In the genomic region with DNA sequence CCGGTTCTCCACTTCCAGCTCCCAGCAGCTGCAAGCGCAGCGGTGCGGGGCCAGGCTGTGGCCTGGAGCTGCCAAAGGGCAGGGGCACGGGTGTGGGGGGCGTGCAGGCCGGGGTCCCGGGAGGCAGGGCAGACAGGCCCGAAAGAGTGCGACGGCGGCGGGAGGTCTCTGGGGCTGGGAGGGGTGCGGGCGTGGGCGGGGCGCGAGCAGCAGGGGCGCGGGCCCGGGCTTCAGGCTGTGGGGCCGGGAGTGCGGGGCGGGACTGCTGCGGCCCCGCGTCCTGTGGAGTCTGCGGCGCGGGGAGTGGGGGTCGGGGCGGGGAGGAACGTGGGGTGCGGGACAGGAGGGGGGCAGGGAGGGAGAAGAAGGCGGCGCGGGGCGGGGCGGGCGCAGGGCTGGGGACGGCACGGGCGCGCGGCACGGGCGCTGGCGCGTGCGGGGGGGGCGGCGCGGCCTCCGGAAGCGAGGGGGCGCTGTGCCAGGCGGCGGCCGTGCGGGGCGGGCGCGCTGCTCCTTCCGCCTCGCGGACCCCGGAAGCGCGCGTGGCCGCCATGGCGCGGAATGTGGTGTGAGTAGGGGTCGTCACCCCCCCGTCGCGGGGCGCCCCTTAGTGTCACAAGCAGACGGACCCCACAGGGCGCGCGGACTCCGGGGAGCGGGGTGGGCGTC, we compare ENCODE assay signal across 8 cellular contexts. TPM values are rescaled to one million over a fixed set of nuclear protein-coding genes. Genes with fewer than 3 reads are reported as not detected.
DNase-seq lines count a peak whose midpoint lies in the region; ATAC-seq and TF ChIP-seq lines count a peak whose summit lies in the region.

A gene (plus strand): TSS at position 521 of the 669 bp plus-strand sequence. CDS start 31 bp downstream, at position 552.

- TF ChIP-seq CTCF in activated B cell treated with CpG ODN at 0.5 μM for 24 hours (IDR thresholded peaks at IDR 0.05): no peak
- TF ChIP-seq CTCF in heart right ventricle (IDR thresholded peaks at IDR 0.05): no peak

- H3K9me3 ChIP-seq in heart right ventricle: no peaks in the 10 kb centered on the region

- H3K27me3 ChIP-seq in heart right ventricle: no peaks in the 10 kb centered on the region

- no peak within 1 kb of the TSS for H3K4me3 Mint-ChIP-seq in activated B cell treated with CpG ODN at 0.5 μM for 24 hours

- DNase-seq in activated B cell treated with CpG ODN at 0.5 μM for 24 hours (no peak), heart right ventricle (peak in 1 of 2 donors; percentile 14), NCI-H2081 treated with DMSO at 0.1 percent for 48 hours (lab: John Stamatoyannopoulos, UW) (no peak), SHP77 treated with DMSO at 0.1 percent for 48 hours (lab: John Stamatoyannopoulos, UW) (no peak)
- peak in 2 of 3 experiments; percentile 23 to 29 for DNase-seq in stimulated activated CD4-positive, alpha-beta T cell treated with anti-CD3 and anti-CD28 coated beads, TNF-alpha, amount 100 ng/mL, for 4 hours (ENCODE audit: low read depth in 3 of 3)

- POLR2A ChIA-PET in activated B cell treated with CpG ODN at 0.5 μM for 24 hours (lab: Charles Lee): interaction anchor here (0.8 to 1.6 kb wide), 3 partner anchors 65 to 108 kb away, joined by 3 to 6 read pairs (median 5); a partner anchor contains a TSS

- no peak within 1 kb of the TSS for H3K4me3 ChIP-seq in heart right ventricle

- H3K27ac Mint-ChIP-seq in activated B cell treated with CpG ODN at 0.5 μM for 24 hours: no peak within 1 kb of the TSS

- H3K27ac ChIP-seq in heart right ventricle: no peak within 1 kb of the TSS

- CTCF ChIA-PET in activated B cell treated with CpG ODN at 0.5 μM for 24 hours (lab: Charles Lee): interaction anchor here (1.4 to 2.3 kb wide), 2 partner anchors 49 to 294 kb away, joined by 4 to 5 read pairs; no protein-coding TSS in a partner anchor

- intact Hi-C loops in activated B cell treated with CpG ODN at 0.5 μM for 24 hours (cut with micrococcal nuclease): no loop called here
- intact Hi-C loops in heart right ventricle (cut with DNase I): loop anchor here in 2 of 10 donors (10.0 kb wide), 1 partner anchor 52 kb away; a partner anchor contains a TSS

- H3K9me3 Mint-ChIP-seq in activated B cell treated with CpG ODN at 0.5 μM for 24 hours: no peaks in the 10 kb centered on the region

- H3K36me3 Mint-ChIP-seq in activated B cell treated with CpG ODN at 0.5 μM for 24 hours (ENCODE audit: low read depth): no peaks in the 10 kb centered on the region

- WGBS in heart right ventricle, 2 donors: 0% methylated on average over 6 of the region's 85 CpGs; no CpG with 5 or more reads in 1 of the 2 donors

- no peaks in the 10 kb centered on the region for H3K4me1 Mint-ChIP-seq in activated B cell treated with CpG ODN at 0.5 μM for 24 hours

- H3K27me3 Mint-ChIP-seq in activated B cell treated with CpG ODN at 0.5 μM for 24 hours: no peaks in the 10 kb centered on the region

- ATAC-seq in GM21576 (IDR thresholded peaks at IDR 0.05; ENCODE audit: unreplicated experiment) (peak; percentile 53), activated B cell treated with CpG ODN at 0.5 μM for 24 hours (ENCODE audit: low read depth) (peak; percentile 89), heart right ventricle (peak; percentile 1 to 74 (median 48)), GM21723 (IDR thresholded peaks at IDR 0.05; ENCODE audit: unreplicated experiment) (no peak), HG02885 (IDR thresholded peaks at IDR 0.05; ENCODE audit: poor library complexity, unreplicated experiment) (no peak)

- H3K36me3 ChIP-seq in heart right ventricle: no peaks in the 10 kb centered on the region

- peaks cover 0 to 15% (median 4%) of the 10 kb centered on the region in 9 donors for H3K4me1 ChIP-seq in heart right ventricle

RNA-seq across cellular contexts. Expression of the gene that starts here (rescaled TPM):
- total RNA-seq in activated B cell treated with CpG ODN at 0.5 μM for 24 hours: 89.8 and 95.0 TPM in 2 replicates
- total RNA-seq in heart right ventricle: 10 to 100 TPM; 45.9 to 95.8 (median 74.2) TPM
- polyA plus RNA-seq in heart right ventricle: 100 to 1,000 TPM; 225 to 356 TPM

Comparison
In these comparisons a context has a peak if more than half of its experiments do, and no peak if none do; other contexts are left out.
1. ATAC-seq: peak in GM21576 (single experiment), activated B cell treated with CpG ODN at 0.5 μM for 24 hours (single experiment) and heart right ventricle (8 of 8); none in GM21723 (single experiment) and HG02885 (single experiment).
2. DNase-seq: peak in stimulated activated CD4-positive, alpha-beta T cell treated with anti-CD3 and anti-CD28 coated beads, TNF-alpha, amount 100 ng/mL, for 4 hours (2 of 3); none in activated B cell treated with CpG ODN at 0.5 μM for 24 hours (single experiment), NCI-H2081 treated with DMSO at 0.1 percent for 48 hours (single experiment) and SHP77 treated with DMSO at 0.1 percent for 48 hours (single experiment).